Comparison of ENCODE assay signal across 1 cellular context in the genomic region with DNA sequence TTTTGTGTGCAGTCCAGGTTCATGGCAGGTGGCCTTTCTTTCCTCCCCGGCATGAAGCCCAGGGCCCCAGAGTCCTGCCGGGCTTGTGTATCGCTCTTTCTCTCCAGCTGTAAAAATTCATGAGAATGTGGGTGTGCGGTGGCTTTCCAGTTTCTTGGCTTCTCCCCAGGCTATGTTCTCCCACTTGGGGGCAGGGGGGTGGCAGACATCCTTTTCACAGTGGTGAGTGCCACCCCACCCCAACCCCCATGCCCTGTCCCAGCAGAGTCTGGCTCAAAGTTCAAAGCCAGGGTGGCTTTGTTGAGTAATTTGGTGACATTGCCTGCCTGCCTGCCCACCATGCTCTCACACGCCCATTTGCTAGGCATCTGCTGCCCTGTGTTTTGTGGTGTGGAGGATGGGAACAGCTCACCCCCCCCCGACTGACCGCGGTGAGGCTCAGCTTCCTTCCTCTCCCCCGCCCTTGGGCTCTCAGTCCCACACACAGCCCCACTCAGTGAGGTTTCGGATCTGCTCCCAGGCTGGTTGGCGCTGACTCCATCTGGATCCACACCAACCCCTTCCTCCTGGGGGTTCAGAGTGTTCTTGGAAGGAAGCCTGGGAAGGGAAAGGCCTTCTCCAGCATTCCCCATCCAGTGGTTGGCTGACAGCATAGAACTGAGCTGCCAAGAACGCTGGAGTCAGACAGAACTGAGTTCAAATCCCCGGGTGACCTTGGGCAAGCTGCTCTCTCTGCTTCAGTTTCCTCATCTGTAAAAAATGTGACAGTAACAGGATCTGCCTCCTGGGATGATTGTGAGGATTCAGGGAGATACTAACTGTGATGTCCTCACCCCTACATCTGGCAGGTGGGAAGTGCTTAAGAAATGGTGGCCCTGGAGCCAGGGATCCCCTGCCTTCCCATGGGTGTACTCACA.
TF ChIP-seq lines count a peak whose summit lies in the region.

No MANE protein-coding gene starts in this region.

TF ChIP-seq in HepG2, 621 proteins besides CTCF, POLR2A, EP300 and RAD21 (continued from another document):
- TF ChIP-seq, protein P1, sequence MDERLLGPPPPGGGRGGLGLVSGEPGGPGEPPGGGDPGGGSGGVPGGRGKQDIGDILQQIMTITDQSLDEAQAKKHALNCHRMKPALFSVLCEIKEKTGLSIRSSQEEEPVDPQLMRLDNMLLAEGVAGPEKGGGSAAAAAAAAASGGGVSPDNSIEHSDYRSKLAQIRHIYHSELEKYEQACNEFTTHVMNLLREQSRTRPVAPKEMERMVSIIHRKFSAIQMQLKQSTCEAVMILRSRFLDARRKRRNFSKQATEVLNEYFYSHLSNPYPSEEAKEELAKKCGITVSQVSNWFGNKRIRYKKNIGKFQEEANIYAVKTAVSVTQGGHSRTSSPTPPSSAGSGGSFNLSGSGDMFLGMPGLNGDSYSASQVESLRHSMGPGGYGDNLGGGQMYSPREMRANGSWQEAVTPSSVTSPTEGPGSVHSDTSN (CRISPR knock-in tag; IDR thresholded peaks at IDR 0.05) = no peak
- TF ChIP-seq XRCC5 (optimal IDR thresholded peaks at IDR 0.05; ENCODE audit: low read length) = peak; percentile 55
- TF ChIP-seq, protein P2, sequence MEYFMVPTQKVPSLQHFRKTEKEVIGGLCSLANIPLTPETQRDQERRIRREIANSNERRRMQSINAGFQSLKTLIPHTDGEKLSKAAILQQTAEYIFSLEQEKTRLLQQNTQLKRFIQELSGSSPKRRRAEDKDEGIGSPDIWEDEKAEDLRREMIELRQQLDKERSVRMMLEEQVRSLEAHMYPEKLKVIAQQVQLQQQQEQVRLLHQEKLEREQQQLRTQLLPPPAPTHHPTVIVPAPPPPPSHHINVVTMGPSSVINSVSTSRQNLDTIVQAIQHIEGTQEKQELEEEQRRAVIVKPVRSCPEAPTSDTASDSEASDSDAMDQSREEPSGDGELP (IDR thresholded peaks at IDR 0.05; ENCODE audit: borderline replicate concordance, low read depth) = no peak
TF ChIP-seq in HepG2: peak in this region for 8.
